1 cellular context compared by ENCODE assay signal in the genomic region with DNA sequence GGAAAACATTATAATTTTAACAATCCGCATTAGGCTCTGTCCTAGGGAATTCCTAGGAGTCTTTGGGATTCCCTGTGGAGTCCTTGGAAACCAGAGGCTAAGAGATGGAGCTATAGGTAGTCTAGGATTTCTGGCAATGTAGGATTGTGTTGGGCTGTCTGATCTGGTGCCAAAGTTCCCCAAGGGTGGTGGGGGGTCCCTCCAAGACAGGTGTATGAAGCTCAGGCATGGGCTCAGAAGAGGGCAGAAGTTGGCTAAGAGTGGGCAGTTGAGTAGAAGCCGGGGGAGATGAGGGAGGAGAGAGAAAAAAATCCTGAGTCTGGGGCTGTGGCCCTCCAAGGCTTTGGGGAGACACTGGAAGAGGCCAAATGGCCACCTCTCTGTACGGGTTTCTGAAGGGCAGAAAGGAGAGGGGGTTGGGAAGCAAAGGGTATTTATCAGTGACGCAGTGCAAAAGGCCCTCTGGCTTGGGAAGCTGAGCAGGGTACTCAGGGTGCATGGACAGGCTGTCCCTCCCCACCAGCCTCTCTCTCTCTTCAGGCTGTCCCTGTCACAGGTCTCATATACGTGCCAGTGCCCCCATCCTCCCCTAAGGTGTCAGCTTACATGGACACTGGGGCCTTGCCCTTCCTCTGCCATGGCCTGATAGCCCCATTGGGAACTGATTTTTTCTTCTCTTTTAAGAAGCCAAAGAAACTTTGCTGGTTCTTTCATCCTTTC.
TF ChIP-seq lines count a peak whose summit lies in the region.

No MANE protein-coding gene starts in this region.

TF ChIP-seq in HEK293, 187 proteins besides CTCF, POLR2A, EP300 and RAD21 (continued from another document):
- TF ChIP-seq, protein P1, sequence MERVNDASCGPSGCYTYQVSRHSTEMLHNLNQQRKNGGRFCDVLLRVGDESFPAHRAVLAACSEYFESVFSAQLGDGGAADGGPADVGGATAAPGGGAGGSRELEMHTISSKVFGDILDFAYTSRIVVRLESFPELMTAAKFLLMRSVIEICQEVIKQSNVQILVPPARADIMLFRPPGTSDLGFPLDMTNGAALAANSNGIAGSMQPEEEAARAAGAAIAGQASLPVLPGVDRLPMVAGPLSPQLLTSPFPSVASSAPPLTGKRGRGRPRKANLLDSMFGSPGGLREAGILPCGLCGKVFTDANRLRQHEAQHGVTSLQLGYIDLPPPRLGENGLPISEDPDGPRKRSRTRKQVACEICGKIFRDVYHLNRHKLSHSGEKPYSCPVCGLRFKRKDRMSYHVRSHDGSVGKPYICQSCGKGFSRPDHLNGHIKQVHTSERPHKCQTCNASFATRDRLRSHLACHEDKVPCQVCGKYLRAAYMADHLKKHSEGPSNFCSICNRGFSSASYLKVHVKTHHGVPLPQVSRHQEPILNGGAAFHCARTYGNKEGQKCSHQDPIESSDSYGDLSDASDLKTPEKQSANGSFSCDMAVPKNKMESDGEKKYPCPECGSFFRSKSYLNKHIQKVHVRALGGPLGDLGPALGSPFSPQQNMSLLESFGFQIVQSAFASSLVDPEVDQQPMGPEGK (tag by site-specific recombination; IDR thresholded peaks at IDR 0.05) = peak; percentile 77; the same call in 1 of the 2 replicates
- TF ChIP-seq MZF1 (tag by site-specific recombination; IDR thresholded peaks at IDR 0.05; ENCODE audit: borderline replicate concordance) (no peak), ZNF23 (tag by site-specific recombination; IDR thresholded peaks at IDR 0.05; ENCODE audit: borderline replicate concordance) (no peak), WT1 (tag by site-specific recombination; IDR thresholded peaks at IDR 0.05) (peak; percentile 76), ZNF302 (tag by site-specific recombination; IDR thresholded peaks at IDR 0.05; ENCODE audit: low read depth) (no peak), ZNF416 (tag by site-specific recombination; IDR thresholded peaks at IDR 0.05) (no peak), IKZF3 (tag by site-specific recombination; IDR thresholded peaks at IDR 0.05) (peak; percentile 69; the same call in 1 of the 2 replicates), ZBTB8A (tag by site-specific recombination; IDR thresholded peaks at IDR 0.05) (no peak), ZNF48 (tag by site-specific recombination; IDR thresholded peaks at IDR 0.05) (no peak), ZNF621 (tag by site-specific recombination; IDR thresholded peaks at IDR 0.05) (no peak), GLI4 (tag by site-specific recombination; IDR thresholded peaks at IDR 0.05) (no peak), GLIS2 (tag by site-specific recombination; IDR thresholded peaks at IDR 0.05) (peak; percentile 43; the same call in 1 of the 2 replicates), ZBTB20 (tag by site-specific recombination; IDR thresholded peaks at IDR 0.05) (peak; percentile 9), ZNF157 (tag by site-specific recombination; IDR thresholded peaks at IDR 0.05) (no peak), ZNF510 (tag by site-specific recombination; IDR thresholded peaks at IDR 0.05; ENCODE audit: insufficient replicate concordance) (no peak), ZNF501 (tag by site-specific recombination; IDR thresholded peaks at IDR 0.05) (no peak), ZFP37 (tag by site-specific recombination; IDR thresholded peaks at IDR 0.05) (0 out of 2 replicates have a peak, but pooled peaks have one; percentile 43), ZNF768 (tag by site-specific recombination; IDR thresholded peaks at IDR 0.05) (no peak), ZNF473 (tag by site-specific recombination; IDR thresholded peaks at IDR 0.05) (no peak), ZNF843 (tag by site-specific recombination; IDR thresholded peaks at IDR 0.05) (no peak), OSR2 (tag by site-specific recombination; IDR thresholded peaks at IDR 0.05) (no peak), KLF7 (tag by site-specific recombination; IDR thresholded peaks at IDR 0.05; ENCODE audit: borderline replicate concordance) (0 out of 2 replicates have a peak, but pooled peaks have one; percentile 27), ZNF560 (tag by site-specific recombination; IDR thresholded peaks at IDR 0.05; ENCODE audit: borderline replicate concordance) (no peak), SP3 (tag by site-specific recombination; IDR thresholded peaks at IDR 0.05) (no peak), ZNF341 (tag by site-specific recombination; IDR thresholded peaks at IDR 0.05; ENCODE audit: low read depth) (peak; percentile 64), HOXD13 (CRISPR knock-in tag; IDR thresholded peaks at IDR 0.05; ENCODE audit: borderline replicate concordance) (no peak), ZNF391 (tag by site-specific recombination; IDR thresholded peaks at IDR 0.05; ENCODE audit: borderline replicate concordance, low read depth) (no peak), ZNF792 (tag by site-specific recombination; IDR thresholded peaks at IDR 0.05) (no peak), ZNF624 (tag by site-specific recombination; IDR thresholded peaks at IDR 0.05) (no peak), ZSCAN30 (tag by site-specific recombination; IDR thresholded peaks at IDR 0.05) (0 out of 2 replicates have a peak, but pooled peaks have one; percentile 4), RBAK (tag by site-specific recombination; IDR thresholded peaks at IDR 0.05) (no peak), ZFP41 (tag by site-specific recombination; IDR thresholded peaks at IDR 0.05; ENCODE audit: borderline replicate concordance) (no peak), ZNF521 (tag by site-specific recombination; IDR thresholded peaks at IDR 0.05) (no peak), ZNF776 (tag by site-specific recombination; IDR thresholded peaks at IDR 0.05; ENCODE audit: borderline replicate concordance) (no peak)
- TF ChIP-seq, protein P2, sequence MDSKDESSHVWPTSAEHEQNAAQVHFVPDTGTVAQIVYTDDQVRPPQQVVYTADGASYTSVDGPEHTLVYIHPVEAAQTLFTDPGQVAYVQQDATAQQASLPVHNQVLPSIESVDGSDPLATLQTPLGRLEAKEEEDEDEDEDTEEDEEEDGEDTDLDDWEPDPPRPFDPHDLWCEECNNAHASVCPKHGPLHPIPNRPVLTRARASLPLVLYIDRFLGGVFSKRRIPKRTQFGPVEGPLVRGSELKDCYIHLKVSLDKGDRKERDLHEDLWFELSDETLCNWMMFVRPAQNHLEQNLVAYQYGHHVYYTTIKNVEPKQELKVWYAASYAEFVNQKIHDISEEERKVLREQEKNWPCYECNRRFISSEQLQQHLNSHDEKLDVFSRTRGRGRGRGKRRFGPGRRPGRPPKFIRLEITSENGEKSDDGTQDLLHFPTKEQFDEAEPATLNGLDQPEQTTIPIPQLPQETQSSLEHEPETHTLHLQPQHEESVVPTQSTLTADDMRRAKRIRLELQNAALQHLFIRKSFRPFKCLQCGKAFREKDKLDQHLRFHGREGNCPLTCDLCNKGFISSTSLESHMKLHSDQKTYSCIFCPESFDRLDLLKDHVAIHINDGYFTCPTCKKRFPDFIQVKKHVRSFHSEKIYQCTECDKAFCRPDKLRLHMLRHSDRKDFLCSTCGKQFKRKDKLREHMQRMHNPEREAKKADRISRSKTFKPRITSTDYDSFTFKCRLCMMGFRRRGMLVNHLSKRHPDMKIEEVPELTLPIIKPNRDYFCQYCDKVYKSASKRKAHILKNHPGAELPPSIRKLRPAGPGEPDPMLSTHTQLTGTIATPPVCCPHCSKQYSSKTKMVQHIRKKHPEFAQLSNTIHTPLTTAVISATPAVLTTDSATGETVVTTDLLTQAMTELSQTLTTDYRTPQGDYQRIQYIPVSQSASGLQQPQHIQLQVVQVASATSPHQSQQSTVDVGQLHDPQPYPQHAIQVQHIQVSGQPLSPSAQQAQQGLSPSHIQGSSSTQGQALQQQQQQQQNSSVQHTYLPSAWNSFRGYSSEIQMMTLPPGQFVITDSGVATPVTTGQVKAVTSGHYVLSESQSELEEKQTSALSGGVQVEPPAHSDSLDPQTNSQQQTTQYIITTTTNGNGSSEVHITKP (tag by site-specific recombination; IDR thresholded peaks at IDR 0.05) = peak; percentile 69
- TF ChIP-seq, protein P3, sequence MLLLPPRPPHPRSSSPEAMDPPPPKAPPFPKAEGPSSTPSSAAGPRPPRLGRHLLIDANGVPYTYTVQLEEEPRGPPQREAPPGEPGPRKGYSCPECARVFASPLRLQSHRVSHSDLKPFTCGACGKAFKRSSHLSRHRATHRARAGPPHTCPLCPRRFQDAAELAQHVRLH (tag by site-specific recombination; IDR thresholded peaks at IDR 0.05) = no peak
- TF ChIP-seq, protein P4, sequence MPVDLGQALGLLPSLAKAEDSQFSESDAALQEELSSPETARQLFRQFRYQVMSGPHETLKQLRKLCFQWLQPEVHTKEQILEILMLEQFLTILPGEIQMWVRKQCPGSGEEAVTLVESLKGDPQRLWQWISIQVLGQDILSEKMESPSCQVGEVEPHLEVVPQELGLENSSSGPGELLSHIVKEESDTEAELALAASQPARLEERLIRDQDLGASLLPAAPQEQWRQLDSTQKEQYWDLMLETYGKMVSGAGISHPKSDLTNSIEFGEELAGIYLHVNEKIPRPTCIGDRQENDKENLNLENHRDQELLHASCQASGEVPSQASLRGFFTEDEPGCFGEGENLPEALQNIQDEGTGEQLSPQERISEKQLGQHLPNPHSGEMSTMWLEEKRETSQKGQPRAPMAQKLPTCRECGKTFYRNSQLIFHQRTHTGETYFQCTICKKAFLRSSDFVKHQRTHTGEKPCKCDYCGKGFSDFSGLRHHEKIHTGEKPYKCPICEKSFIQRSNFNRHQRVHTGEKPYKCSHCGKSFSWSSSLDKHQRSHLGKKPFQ (tag by site-specific recombination; IDR thresholded peaks at IDR 0.05) = no peak
- TF ChIP-seq, protein P5, sequence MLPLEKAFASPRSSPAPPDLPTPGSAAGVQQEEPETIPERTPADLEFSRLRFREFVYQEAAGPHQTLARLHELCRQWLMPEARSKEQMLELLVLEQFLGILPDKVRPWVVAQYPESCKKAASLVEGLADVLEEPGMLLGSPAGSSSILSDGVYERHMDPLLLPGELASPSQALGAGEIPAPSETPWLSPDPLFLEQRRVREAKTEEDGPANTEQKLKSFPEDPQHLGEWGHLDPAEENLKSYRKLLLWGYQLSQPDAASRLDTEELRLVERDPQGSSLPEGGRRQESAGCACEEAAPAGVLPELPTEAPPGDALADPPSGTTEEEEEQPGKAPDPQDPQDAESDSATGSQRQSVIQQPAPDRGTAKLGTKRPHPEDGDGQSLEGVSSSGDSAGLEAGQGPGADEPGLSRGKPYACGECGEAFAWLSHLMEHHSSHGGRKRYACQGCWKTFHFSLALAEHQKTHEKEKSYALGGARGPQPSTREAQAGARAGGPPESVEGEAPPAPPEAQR (tag by site-specific recombination; IDR thresholded peaks at IDR 0.05) = no peak
- TF ChIP-seq, protein P6, sequence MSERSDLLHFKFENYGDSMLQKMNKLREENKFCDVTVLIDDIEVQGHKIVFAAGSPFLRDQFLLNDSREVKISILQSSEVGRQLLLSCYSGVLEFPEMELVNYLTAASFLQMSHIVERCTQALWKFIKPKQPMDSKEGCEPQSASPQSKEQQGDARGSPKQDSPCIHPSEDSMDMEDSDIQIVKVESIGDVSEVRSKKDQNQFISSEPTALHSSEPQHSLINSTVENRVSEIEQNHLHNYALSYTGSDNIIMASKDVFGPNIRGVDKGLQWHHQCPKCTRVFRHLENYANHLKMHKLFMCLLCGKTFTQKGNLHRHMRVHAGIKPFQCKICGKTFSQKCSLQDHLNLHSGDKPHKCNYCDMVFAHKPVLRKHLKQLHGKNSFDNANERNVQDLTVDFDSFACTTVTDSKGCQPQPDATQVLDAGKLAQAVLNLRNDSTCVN (tag by site-specific recombination; optimal IDR thresholded peaks at IDR 0.05) = no peak
- TF ChIP-seq, protein P7, sequence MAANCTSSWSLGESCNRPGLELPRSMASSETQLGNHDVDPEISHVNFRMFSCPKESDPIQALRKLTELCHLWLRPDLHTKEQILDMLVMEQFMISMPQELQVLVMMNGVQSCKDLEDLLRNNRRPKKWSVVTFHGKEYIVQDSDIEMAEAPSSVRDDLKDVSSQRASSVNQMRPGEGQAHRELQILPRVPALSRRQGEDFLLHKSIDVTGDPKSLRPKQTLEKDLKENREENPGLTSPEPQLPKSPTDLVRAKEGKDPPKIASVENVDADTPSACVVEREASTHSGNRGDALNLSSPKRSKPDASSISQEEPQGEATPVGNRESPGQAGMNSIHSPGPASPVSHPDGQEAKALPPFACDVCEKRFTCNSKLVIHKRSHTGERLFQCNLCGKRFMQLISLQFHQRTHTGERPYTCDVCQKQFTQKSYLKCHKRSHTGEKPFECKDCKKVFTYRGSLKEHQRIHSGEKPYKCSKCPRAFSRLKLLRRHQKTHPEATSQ (tag by site-specific recombination; IDR thresholded peaks at IDR 0.05) = no peak
TF ChIP-seq in HEK293: peak in this region for 10.
